In the genomic region with DNA sequence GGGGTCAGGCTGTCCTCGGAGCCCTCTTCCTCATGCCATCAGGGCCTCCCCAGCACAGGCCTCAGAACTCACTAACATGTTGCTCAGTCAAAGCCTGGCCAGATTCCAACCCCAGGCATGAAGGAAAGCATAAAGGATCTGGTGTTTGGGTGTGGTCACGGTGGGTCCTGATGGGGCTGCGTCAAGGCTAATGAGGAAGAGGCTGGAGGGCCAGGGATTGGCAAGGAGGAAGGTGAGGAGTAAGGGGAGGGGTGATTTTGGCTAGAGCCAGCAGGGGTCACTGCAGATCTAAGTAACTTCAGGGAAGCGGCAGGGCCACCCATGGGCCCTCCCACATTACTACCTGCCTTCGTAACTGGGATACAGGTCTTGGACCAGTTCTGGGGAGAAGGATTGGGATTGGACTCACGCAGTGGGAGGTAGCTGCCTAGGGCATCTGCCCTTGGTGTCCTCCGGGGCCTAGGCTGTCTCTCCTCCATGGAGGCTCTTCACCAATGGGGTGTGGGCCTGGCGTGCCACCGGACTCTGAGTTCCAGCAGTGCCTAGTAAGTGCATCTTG, we compare ENCODE assay signal across 8 cellular contexts. TPM values are rescaled to one million over a fixed set of nuclear protein-coding genes. Genes with fewer than 3 reads are reported as not detected.
A peak's percentile ranks its signal among the peaks of the same experiment; 100 is the strongest.
DNase-seq lines count a peak whose midpoint lies in the region; ATAC-seq, FAIRE-seq and TF ChIP-seq lines count a peak whose summit lies in the region.

No MANE protein-coding gene starts in this region.

- ATAC-seq in CD4-positive, CD25-positive, alpha-beta regulatory T cell (ENCODE audit: low read depth in 2 of 2) = peak; percentile 50 to 65
- no peak for ATAC-seq in gastroesophageal sphincter

- peak overlapping the region in 1 of 3 donors; percentile 88 for H3K27ac Mint-ChIP-seq in CD4-positive, CD25-positive, alpha-beta regulatory T cell

- no peak overlapping the region for H3K4me3 Mint-ChIP-seq in CD4-positive, CD25-positive, alpha-beta regulatory T cell

- TF ChIP-seq CTCF in Peyer's patch (IDR thresholded peaks at IDR 0.05) = peak in 5 of 6 experiments; percentile 16 to 86 (median 80)
- peak in 3 of 4 experiments; percentile 23 to 60 (median 45) for TF ChIP-seq CTCF in gastroesophageal sphincter (IDR thresholded peaks at IDR 0.05)
- peak; percentile 16 to 86 (median 72) for TF ChIP-seq CTCF in prostate gland (IDR thresholded peaks at IDR 0.05)

- no peak overlapping the region for H3K4me3 ChIP-seq in CD4-positive, CD25-positive, alpha-beta regulatory T cell (ENCODE audit: low read depth, low read length)
- H3K4me3 ChIP-seq in Peyer's patch = no peak overlapping the region
- no peak overlapping the region for H3K4me3 ChIP-seq in gastroesophageal sphincter
- no peak overlapping the region for H3K4me3 ChIP-seq in prostate gland

- TF ChIP-seq POLR2A in Peyer's patch (IDR thresholded peaks at IDR 0.05) (no peak), gastroesophageal sphincter (IDR thresholded peaks at IDR 0.05) (no peak), prostate gland (IDR thresholded peaks at IDR 0.05) (peak; percentile 53)

- no peaks in the 10 kb centered on the region for H3K27me3 ChIP-seq in CD4-positive, CD25-positive, alpha-beta regulatory T cell (ENCODE audit: control insufficient read depth, insufficient read depth, low read length)
- no peaks in the 10 kb centered on the region for H3K27me3 ChIP-seq in Peyer's patch
- no peaks in the 10 kb centered on the region for H3K27me3 ChIP-seq in gastroesophageal sphincter
- no peaks in the 10 kb centered on the region for H3K27me3 ChIP-seq in prostate gland (replicated peaks; ENCODE audit: insufficient read depth)

- no peak overlapping the region for H3K27ac ChIP-seq in CD4-positive, CD25-positive, alpha-beta regulatory T cell (ENCODE audit: insufficient read depth, low read length, poor library complexity, severe bottlenecking)
- H3K27ac ChIP-seq in Peyer's patch (no peak overlapping the region), gastroesophageal sphincter (no peak overlapping the region), prostate gland (peak overlapping the region in 1 of 2 donors; percentile 84)

- H3K36me3 Mint-ChIP-seq in CD4-positive, CD25-positive, alpha-beta regulatory T cell = no peaks in the 10 kb centered on the region

- peaks cover 0 to 28% (median 10%) of the 10 kb centered on the region in 4 donors for H3K4me1 Mint-ChIP-seq in CD4-positive, CD25-positive, alpha-beta regulatory T cell

- H3K27me3 Mint-ChIP-seq in CD4-positive, CD25-positive, alpha-beta regulatory T cell = peaks cover 8% of the 10 kb centered on the region

- no peaks in the 10 kb centered on the region for H3K9me3 ChIP-seq in CD4-positive, CD25-positive, alpha-beta regulatory T cell (ENCODE audit: control insufficient read depth in 2 of 2, low read length in 2 of 2)
- H3K9me3 ChIP-seq in Peyer's patch (no peaks in the 10 kb centered on the region), gastroesophageal sphincter (no peaks in the 10 kb centered on the region), prostate gland (no peaks in the 10 kb centered on the region)

- 36 to 48% methylated on average over 3 to 7 of the region's 9 CpGs for WGBS in gastroesophageal sphincter (ENCODE audit: low coverage in 1 of 2), 2 donors
- WGBS in prostate gland = 56% methylated on average over 9 of the region's 9 CpGs

- peak; percentile 30 to 77 (median 50) for DNase-seq in CD4-positive, CD25-positive, alpha-beta regulatory T cell
- peak; percentile 65 for DNase-seq in GM19239 (ENCODE audit: insufficient read length, low spot score)
- peak; percentile 89 for DNase-seq in HPDE6-E6E7 (ENCODE audit: extremely low spot score)
- DNase-seq in Peyer's patch = peak; percentile 74 to 91 (median 81)
- peak; percentile 29 to 45 for DNase-seq in activated T-helper 1 cell treated with anti-CD3 and anti-CD28 coated beads, Interleukin-2, amount 50 U/mL, for 16 hours (ENCODE audit: low read depth in 1 of 2, low spot score in 1 of 2)
- peak; percentile 84 for DNase-seq in prostate gland (ENCODE audit: low spot score)
- DNase-seq in C1 segment of cervical spinal cord (lab: John Stamatoyannopoulos, UW) = no peak

- peaks cover 17% of the 10 kb centered on the region for H3K4me1 ChIP-seq in CD4-positive, CD25-positive, alpha-beta regulatory T cell (ENCODE audit: control insufficient read depth, insufficient read depth, low read length, poor library complexity, severe bottlenecking)
- H3K4me1 ChIP-seq in Peyer's patch (peaks cover 3 to 19% (median 8%) of the 10 kb centered on the region in 4 donors), gastroesophageal sphincter (no peaks in the 10 kb centered on the region), prostate gland (replicated peaks) (peaks cover 13% of the 10 kb centered on the region)

- no peaks in the 10 kb centered on the region for H3K36me3 ChIP-seq in CD4-positive, CD25-positive, alpha-beta regulatory T cell (ENCODE audit: control insufficient read depth, insufficient read depth, low read length)
- no peaks in the 10 kb centered on the region for H3K36me3 ChIP-seq in Peyer's patch
- H3K36me3 ChIP-seq in gastroesophageal sphincter = no peaks in the 10 kb centered on the region
- H3K36me3 ChIP-seq in prostate gland = no peaks in the 10 kb centered on the region

- no peak for TF ChIP-seq EP300 in gastroesophageal sphincter (IDR thresholded peaks at IDR 0.05)

- intact Hi-C loops in prostate gland (cut with DNase I) = no loop called here

- peak; percentile 96 for FAIRE-seq in GM19239 (lab: Jason Lieb, UNC)

- H3K9me3 Mint-ChIP-seq in CD4-positive, CD25-positive, alpha-beta regulatory T cell = peaks cover 0 to under 1% (median 0%) of the 10 kb centered on the region in 7 donors

RNA-seq across cellular contexts. Expression of gene MRPS18A, which starts 36.2 kb away (rescaled TPM):
- 24.3 TPM for total RNA-seq in CD4-positive, CD25-positive, alpha-beta regulatory T cell
- 10 to 100 TPM; 65.0 to 73.8 (median 70.4) TPM for polyA plus RNA-seq in CD4-positive, CD25-positive, alpha-beta regulatory T cell
- 10 to 100 TPM; 41.1 to 64.4 (median 52.4) TPM for total RNA-seq in Peyer's patch
- total RNA-seq in gastroesophageal sphincter = 10 to 100 TPM; 36.3 to 47.3 (median 38.6) TPM
- total RNA-seq in prostate gland = 10 to 100 TPM; 56.6 to 56.9 TPM

RNA-seq across cellular contexts. Expression of gene VEGFA, which starts 46.2 kb away (rescaled TPM):
- 0.22 TPM for total RNA-seq in CD4-positive, CD25-positive, alpha-beta regulatory T cell
- under 1 TPM in 2 of 4 donors, not detected in 2; 0.01 to 0.13 TPM for polyA plus RNA-seq in CD4-positive, CD25-positive, alpha-beta regulatory T cell
- total RNA-seq in Peyer's patch (100 to 1,000 TPM; 202 to 663 (median 418) TPM), gastroesophageal sphincter (10 to 100 TPM; 32.2 to 66.2 (median 40.1) TPM), prostate gland (100 to 1,000 TPM; 127 to 335 TPM)

Comparison
In these comparisons a context has a peak if more than half of its experiments do, and no peak if none do; other contexts are left out.
1. DNase-seq: peak in CD4-positive, CD25-positive, alpha-beta regulatory T cell (3 of 3), GM19239 (single experiment), HPDE6-E6E7 (single experiment), Peyer's patch (3 of 3), activated T-helper 1 cell treated with anti-CD3 and anti-CD28 coated beads, Interleukin-2, amount 50 U/mL, for 16 hours (2 of 2) and prostate gland (single experiment); none in C1 segment of cervical spinal cord (0 of 14).
2. RNA of gene VEGFA, which starts 46.2 kb away (total RNA-seq): 202 to 663 TPM in Peyer's patch, 127 to 335 TPM in prostate gland and 32.2 to 66.2 TPM in gastroesophageal sphincter; 0.22 TPM in CD4-positive, CD25-positive, alpha-beta regulatory T cell (single experiment); every median in the first group is over 10 times any median in the second.
3. Peak in every context shown above with its lines, with median percentiles within 50 percentile points of each other: CTCF ChIP-seq.